14 cellular contexts compared by ENCODE assay signal in genomic region chr19:16454519-16454918, GRCh38. TPM values are rescaled to one million over a fixed set of nuclear protein-coding genes. Genes with fewer than 3 reads are reported as not detected.
A peak's percentile ranks its signal among the peaks of the same experiment; 100 is the strongest.
DNase-seq lines count a peak whose midpoint lies in the region; ATAC-seq and TF ChIP-seq lines count a peak whose summit lies in the region.
"Had no signal": no experiment of that assay in that cellular context is flagged by ENCODE, and none has a peak within 500 bp of the region (broad histone marks: within the 10 kb centered on the region; RNA-seq: fewer than 3 reads in every experiment).

No MANE protein-coding gene starts in this region.

- no peaks in the 10 kb centered on the region for H3K27me3 ChIP-seq in BLaER1
- no peaks in the 10 kb centered on the region for H3K27me3 ChIP-seq in SU-DHL-6 (ENCODE audit: low read length)
- no peaks in the 10 kb centered on the region for H3K27me3 ChIP-seq in neural progenitor cell
- H3K27me3 ChIP-seq: left lung had no signal

- H3K9me3 ChIP-seq in BLaER1, result peaks cover 7% of the 10 kb centered on the region; the same call in 1 of the 2 replicates
- H3K9me3 ChIP-seq in SU-DHL-6 (ENCODE audit: insufficient read depth, low read length), result no peaks in the 10 kb centered on the region
- H3K9me3 ChIP-seq in neural progenitor cell (ENCODE audit: low read depth), result no peaks in the 10 kb centered on the region
- H3K9me3 ChIP-seq: left lung had no signal

- POLR2A ChIA-PET in GM10248 (lab: Yijun Ruan, JAX), result no interaction called here

- H3K4me1 Mint-ChIP-seq in glutamatergic neuron (ENCODE audit: low read depth, unreplicated experiment) (peaks cover 38% of the 10 kb centered on the region), neural progenitor cell (peaks cover 43% of the 10 kb centered on the region)

- H3K79me2 ChIP-seq in SU-DHL-6 (ENCODE audit: insufficient read depth, low read length) (peaks cover 99% of the 10 kb centered on the region), neural progenitor cell (ENCODE audit: low read depth) (peaks cover 97% of the 10 kb centered on the region)

- H3K4me3 ChIP-seq in BLaER1 (no peak overlapping the region), SU-DHL-6 (ENCODE audit: insufficient read depth, low read length, poor library complexity, severe bottlenecking) (no peak overlapping the region), neural progenitor cell (no peak overlapping the region)
- H3K4me3 ChIP-seq: left lung had no signal

- peaks cover 84% of the 10 kb centered on the region for H3K4me1 ChIP-seq in BLaER1
- peaks cover 22% of the 10 kb centered on the region for H3K4me1 ChIP-seq in neural progenitor cell

- H3K9me3 Mint-ChIP-seq in glutamatergic neuron (ENCODE audit: unreplicated experiment) (peaks cover 11% of the 10 kb centered on the region), neural progenitor cell (no peaks in the 10 kb centered on the region)

- ATAC-seq in GM19397 (IDR thresholded peaks at IDR 0.05; ENCODE audit: unreplicated experiment), result no peak
- ATAC-seq: left lung had no signal

- CTCF ChIA-PET in GM10248 (lab: Yijun Ruan, JAX), result interaction anchor here (0.8 kb wide), 1 partner anchor 10 kb away, joined by 3 read pairs; no protein-coding TSS in a partner anchor

- H3K27me3 Mint-ChIP-seq in glutamatergic neuron (ENCODE audit: unreplicated experiment) (peaks cover 11% of the 10 kb centered on the region), neural progenitor cell (ENCODE audit: insufficient read depth, low read depth) (no peaks in the 10 kb centered on the region)

- H2AFZ ChIP-seq in SU-DHL-6 (ENCODE audit: low read depth, low read length, severe bottlenecking) (no peak overlapping the region), neural progenitor cell (replicated peaks) (no peak overlapping the region)

- H3K27ac ChIP-seq in BLaER1 (no peak overlapping the region), SU-DHL-6 (ENCODE audit: low read depth, low read length) (peak overlapping the region; percentile 60), neural progenitor cell (peak overlapping the region; percentile 43)
- H3K27ac ChIP-seq: left lung had no signal

- H3K36me3 Mint-ChIP-seq in glutamatergic neuron (ENCODE audit: unreplicated experiment), result no peaks in the 10 kb centered on the region
- H3K36me3 Mint-ChIP-seq in neural progenitor cell, result peaks cover 5% of the 10 kb centered on the region

- no peak for TF ChIP-seq CTCF in SU-DHL-6 (IDR thresholded peaks at IDR 0.05; ENCODE audit: insufficient read depth, low read length, poor library complexity, severe bottlenecking)
- no peak for TF ChIP-seq CTCF in glutamatergic neuron (IDR thresholded peaks at IDR 0.05; ENCODE audit: partially characterized antibody, unreplicated experiment)
- no peak for TF ChIP-seq CTCF in neural progenitor cell (IDR thresholded peaks at IDR 0.05)
- TF ChIP-seq CTCF in GM10248 (IDR thresholded peaks at IDR 0.05; ENCODE audit: control extremely low read depth, extremely low read depth, low read depth, missing control alignments), result no peak

- DNase-seq in glutamatergic neuron (no peak), neural progenitor cell (ENCODE audit: low spot score) (no peak), GM10248 (ENCODE audit: extremely low spot score) (no peak), nucleus accumbens (lab: John Stamatoyannopoulos, UW) (no peak)
- DNase-seq in stimulated activated CD8-positive, alpha-beta memory T cell treated with anti-CD3 and anti-CD28 coated beads, Interleukin-4, amount 100 ng/mL, for 48 hours, result no peak
- DNase-seq: activated naive CD4-positive, alpha-beta T cell treated with anti-CD3 and anti-CD28 coated beads, Interleukin-2, amount 50 U/mL, for 16 hours; central memory CD4-positive, alpha-beta T cell; NCI-H187 treated with DMSO at 0.1 percent for 48 hours; substantia nigra had no signal

- H4K20me1 ChIP-seq in BLaER1, result peaks cover 98% of the 10 kb centered on the region
- no peaks in the 10 kb centered on the region for H4K20me1 ChIP-seq in SU-DHL-6 (ENCODE audit: low read depth, low read length)
- H4K20me1 ChIP-seq in neural progenitor cell (ENCODE audit: low read depth), result peaks cover 73% of the 10 kb centered on the region

- H3F3A ChIP-seq in SU-DHL-6 (ENCODE audit: insufficient read depth) (peaks cover 29% of the 10 kb centered on the region), neural progenitor cell (ENCODE audit: low read depth) (peaks cover 8% of the 10 kb centered on the region)

- peaks cover 25% of the 10 kb centered on the region for H3K36me3 ChIP-seq in BLaER1
- H3K36me3 ChIP-seq in SU-DHL-6 (ENCODE audit: low read length), result no peaks in the 10 kb centered on the region; the same call in 1 of the 2 replicates
- H3K36me3 ChIP-seq in neural progenitor cell, result no peaks in the 10 kb centered on the region
- H3K36me3 ChIP-seq: left lung had no signal

- H3K4me2 ChIP-seq in BLaER1, result peak overlapping the region; percentile 98
- H3K4me2 ChIP-seq in SU-DHL-6 (ENCODE audit: low read depth, low read length, poor library complexity, severe bottlenecking), result no peak overlapping the region
- H3K4me2 ChIP-seq in neural progenitor cell, result peak overlapping the region; percentile 36

- H3K9ac ChIP-seq in BLaER1 (no peak overlapping the region), SU-DHL-6 (ENCODE audit: low read length) (peak overlapping the region; percentile 21; the same call in 1 of the 2 replicates), neural progenitor cell (no peak overlapping the region)

- no peaks in the 10 kb centered on the region for H3K9me2 ChIP-seq in SU-DHL-6 (replicated peaks; ENCODE audit: insufficient read depth, low read length)

- H3K4me3 Mint-ChIP-seq in glutamatergic neuron (ENCODE audit: unreplicated experiment), result no peak overlapping the region
- peak overlapping the region; percentile 54 for H3K4me3 Mint-ChIP-seq in neural progenitor cell

- peak overlapping the region; percentile 33 for H3K27ac Mint-ChIP-seq in glutamatergic neuron (ENCODE audit: unreplicated experiment)
- peak overlapping the region; percentile 92 for H3K27ac Mint-ChIP-seq in neural progenitor cell

RNA-seq across cellular contexts. Expression of gene EPS15L1, which starts 17.3 kb away (rescaled TPM):
- total RNA-seq in glutamatergic neuron (ENCODE audit: unreplicated experiment), result 84.9 TPM
- 15.8 and 24.4 TPM in 2 replicates for total RNA-seq in neural progenitor cell (ENCODE audit: low replicate concordance)

RNA-seq across cellular contexts. Expression of gene CALR3, which starts 41.4 kb away (rescaled TPM):
- total RNA-seq in glutamatergic neuron (ENCODE audit: unreplicated experiment), result not detected
- total RNA-seq in neural progenitor cell (ENCODE audit: low replicate concordance), result 0.09 and 2.0 TPM in 2 replicates
- total RNA-seq: epithelial cell of proximal tubule, left lung had no signal

RNA-seq across cellular contexts. Expression of gene C19orf44, which starts 41.7 kb away (rescaled TPM):
- total RNA-seq in glutamatergic neuron (ENCODE audit: unreplicated experiment), result 5.0 TPM
- total RNA-seq in neural progenitor cell (ENCODE audit: low replicate concordance), result 10.9 and 13.2 TPM in 2 replicates
